13 cellular contexts compared by ENCODE assay signal in the genomic region with DNA sequence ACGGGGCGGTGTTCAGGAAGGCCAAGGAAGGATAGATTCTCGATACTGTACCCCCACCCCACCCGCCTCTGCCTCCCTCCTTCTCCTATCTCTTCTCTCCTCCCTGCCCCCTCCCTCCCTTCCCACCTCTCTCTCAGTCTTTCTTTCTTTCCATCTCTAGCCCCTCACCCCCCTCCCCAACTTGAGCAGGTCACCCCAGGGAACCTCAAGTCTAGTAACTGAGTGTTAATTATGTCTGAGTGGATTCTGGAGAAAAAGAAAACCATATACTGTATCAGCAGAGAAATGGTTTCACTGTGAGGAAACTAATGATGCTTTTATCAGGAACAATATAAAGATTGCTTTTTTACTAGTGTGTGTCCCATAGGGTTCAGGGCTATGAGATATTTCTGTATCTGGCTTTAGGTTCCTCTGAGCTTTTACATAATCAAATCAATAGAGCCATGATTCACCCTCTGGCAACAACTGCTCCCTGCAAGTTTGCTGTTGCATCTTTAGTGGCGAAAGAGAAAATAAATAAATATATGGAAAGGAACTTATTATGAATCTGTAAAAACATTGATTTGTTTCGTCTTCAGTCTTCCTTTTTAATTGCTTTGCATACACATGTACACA.
DNase-seq lines count a peak whose midpoint lies in the region; ATAC-seq and TF ChIP-seq lines count a peak whose summit lies in the region.
"Had no signal": no experiment of that assay in that cellular context is flagged by ENCODE, and none has a peak within 500 bp of the region (broad histone marks: within the 10 kb centered on the region; RNA-seq: fewer than 3 reads in every experiment).

No MANE protein-coding gene starts in this region.

- no peaks in the 10 kb centered on the region for H3K9me3 ChIP-seq in SK-N-SH
- peaks cover 4% of the 10 kb centered on the region for H3K9me3 ChIP-seq in thoracic aorta

- H3K4me3 Mint-ChIP-seq in activated naive CD8-positive, alpha-beta T cell: peak overlapping the region; percentile 40
- no peak overlapping the region for H3K4me3 Mint-ChIP-seq in activated naive CD8-positive, alpha-beta T cell treated with anti-CD3 and anti-CD28 coated beads for 36 hours
- H3K4me3 Mint-ChIP-seq: activated CD4-positive, alpha-beta T cell treated with anti-CD3 and anti-CD28 coated beads, Interleukin-2, amount 10 ng/mL, durations not matched to agents 7 days and 5 days; naive B cell had no signal

- peak overlapping the region; percentile 72 for H3K4me2 ChIP-seq in SK-N-SH

- POLR2A ChIA-PET in SK-N-SH (lab: Yijun Ruan, JAX): no interaction called here

- H2AFZ ChIP-seq in SK-N-SH (ENCODE audit: low read depth): peak overlapping the region; percentile 47

- H3K27me3 Mint-ChIP-seq in activated naive CD8-positive, alpha-beta T cell: no peaks in the 10 kb centered on the region
- H3K27me3 Mint-ChIP-seq in activated naive CD8-positive, alpha-beta T cell treated with anti-CD3 and anti-CD28 coated beads for 36 hours: no peaks in the 10 kb centered on the region
- H3K27me3 Mint-ChIP-seq: activated CD4-positive, alpha-beta T cell treated with anti-CD3 and anti-CD28 coated beads, Interleukin-2, amount 10 ng/mL, durations not matched to agents 7 days and 5 days had no signal

- H3K27ac ChIP-seq in SK-N-SH (ENCODE audit: low read depth in 2 of 2, low read length in 1 of 2): peak overlapping the region; percentile 76 to 82
- no peak overlapping the region for H3K27ac ChIP-seq in thoracic aorta

- H3K4me1 ChIP-seq in SK-N-SH (ENCODE audit: control insufficient read depth in 1 of 2, insufficient read depth in 2 of 2, low read depth in 1 of 2, low read length in 1 of 2) (peaks cover 22 to 24% of the 10 kb centered on the region in 2 experiments), thoracic aorta (ENCODE audit: control insufficient read depth in 1 of 2, low read depth in 2 of 2) (peaks cover 8 to 29% of the 10 kb centered on the region in 2 donors)

- H3K27ac Mint-ChIP-seq in activated naive CD8-positive, alpha-beta T cell: no peak overlapping the region
- no peak overlapping the region for H3K27ac Mint-ChIP-seq in activated naive CD8-positive, alpha-beta T cell treated with anti-CD3 and anti-CD28 coated beads for 36 hours
- H3K27ac Mint-ChIP-seq: activated CD4-positive, alpha-beta T cell treated with anti-CD3 and anti-CD28 coated beads, Interleukin-2, amount 10 ng/mL, durations not matched to agents 7 days and 5 days had no signal

- CTCF ChIA-PET in SK-N-SH (lab: Yijun Ruan, JAX): interaction anchor here (0.6 to 3.2 kb wide), 4 partner anchors 10 to 362 kb away, joined by 3 to 8 read pairs (median 4); no protein-coding TSS in a partner anchor

- peaks cover 6% of the 10 kb centered on the region for H3K4me1 Mint-ChIP-seq in activated naive CD8-positive, alpha-beta T cell (ENCODE audit: low read depth)
- peaks cover 5% of the 10 kb centered on the region for H3K4me1 Mint-ChIP-seq in activated naive CD8-positive, alpha-beta T cell treated with anti-CD3 and anti-CD28 coated beads for 36 hours
- H3K4me1 Mint-ChIP-seq: activated CD4-positive, alpha-beta T cell treated with anti-CD3 and anti-CD28 coated beads, Interleukin-2, amount 10 ng/mL, durations not matched to agents 7 days and 5 days had no signal

- 28% methylated on average over 4 of the region's 6 CpGs for WGBS in SK-N-SH (ENCODE audit: low lambda C conversion rate)

- ATAC-seq in thoracic aorta (ENCODE audit: insufficient number of reproducible peaks, low FRiP score, low read depth): no peak

- no peak for TF ChIP-seq EP300 in SK-N-SH (IDR thresholded peaks at IDR 0.05; ENCODE audit: borderline replicate concordance in 1 of 2, low read depth in 1 of 2, low read length in 1 of 2)

- DNase-seq in activated naive CD8-positive, alpha-beta T cell treated with anti-CD3 and anti-CD28 coated beads for 36 hours: no peak
- DNase-seq in SK-N-SH: no peak
- peak; percentile 51 for DNase-seq in fibroblast of villous mesenchyme (ENCODE audit: low read depth)
- no peak for DNase-seq in thoracic aorta (ENCODE audit: low spot score)
- DNase-seq in activated gamma-delta T cell treated with Interleukin-2 at 50 U/mL for 16 hours: no peak
- DNase-seq in NCI-H82 treated with DMSO at 0.1 percent for 48 hours (lab: John Stamatoyannopoulos, UW; ENCODE audit: unreplicated experiment): no peak
- DNase-seq in UCSD-AML1 (lab: John Stamatoyannopoulos, UW; ENCODE audit: unreplicated experiment): no peak
- DNase-seq: activated effector memory CD4-positive, alpha-beta T cell treated with anti-CD3 and anti-CD28 coated beads, Interleukin-2, amount 50 U/mL, for 16 hours; naive B cell had no signal

- H3K9ac ChIP-seq in SK-N-SH: peak overlapping the region; percentile 60; the same call in 1 of the 2 replicates

- H3K36me3 ChIP-seq in SK-N-SH (replicated peaks in 1 of 2; ENCODE audit: control insufficient read depth in 1 of 2, insufficient read depth in 2 of 2, low read length in 1 of 2) (peaks cover 0 to 2% of the 10 kb centered on the region in 2 experiments), thoracic aorta (no peaks in the 10 kb centered on the region)
- H3K36me3 ChIP-seq: tibial nerve had no signal

- H3K4me3 ChIP-seq in SK-N-SH (ENCODE audit: low read depth in 2 of 2, low read length in 1 of 2) (peak overlapping the region in 1 of 2 experiments; percentile 29; a peak in 1 of 4 replicates), fibroblast of villous mesenchyme (ENCODE audit: low read depth, low read length) (peak overlapping the region; percentile 13), thoracic aorta (peak overlapping the region; percentile 32)
- H3K4me3 ChIP-seq: skin epidermis, tibial nerve had no signal

- no peak for TF ChIP-seq RAD21 in SK-N-SH (IDR thresholded peaks at IDR 0.05; ENCODE audit: low read length)

- no peak for TF ChIP-seq CTCF in SK-N-SH (IDR thresholded peaks at IDR 0.05)
- TF ChIP-seq CTCF in fibroblast of villous mesenchyme (IDR thresholded peaks at IDR 0.05; ENCODE audit: insufficient read depth, low read depth, low read length): no peak
- no peak for TF ChIP-seq CTCF in thoracic aorta (IDR thresholded peaks at IDR 0.05)

- H3K9me3 Mint-ChIP-seq in activated naive CD8-positive, alpha-beta T cell (ENCODE audit: low read depth): peaks cover 6% of the 10 kb centered on the region
- peaks cover 11% of the 10 kb centered on the region for H3K9me3 Mint-ChIP-seq in activated naive CD8-positive, alpha-beta T cell treated with anti-CD3 and anti-CD28 coated beads for 36 hours

- H3F3A ChIP-seq in SK-N-SH (replicated peaks; ENCODE audit: insufficient read depth): peaks cover 24% of the 10 kb centered on the region

- H3K36me3 Mint-ChIP-seq in activated naive CD8-positive, alpha-beta T cell: peaks cover 2% of the 10 kb centered on the region
- no peaks in the 10 kb centered on the region for H3K36me3 Mint-ChIP-seq in activated naive CD8-positive, alpha-beta T cell treated with anti-CD3 and anti-CD28 coated beads for 36 hours
- H3K36me3 Mint-ChIP-seq: naive B cell had no signal

- H3K27me3 ChIP-seq in SK-N-SH (ENCODE audit: insufficient read depth): no peaks in the 10 kb centered on the region
- H3K27me3 ChIP-seq in thoracic aorta (replicated peaks; ENCODE audit: insufficient read depth): no peaks in the 10 kb centered on the region
- H3K27me3 ChIP-seq: tibial nerve had no signal

- no peaks in the 10 kb centered on the region for H3K79me2 ChIP-seq in SK-N-SH (ENCODE audit: insufficient read depth)

- H4K20me1 ChIP-seq in SK-N-SH (ENCODE audit: insufficient read depth): no peaks in the 10 kb centered on the region

- H3K9me2 ChIP-seq in SK-N-SH: no peaks in the 10 kb centered on the region

TF ChIP-seq in SK-N-SH, 30 proteins besides CTCF, POLR2A, EP300 and RAD21:
- TF ChIP-seq ELF1 (IDR thresholded peaks at IDR 0.05) (no peak), RXRA (IDR thresholded peaks at IDR 0.05; ENCODE audit: borderline replicate concordance, low read depth) (no peak), NFIC (IDR thresholded peaks at IDR 0.05; ENCODE audit: borderline replicate concordance) (no peak), TCF12 (IDR thresholded peaks at IDR 0.05) (no peak), FOXJ3 (CRISPR knock-in tag; IDR thresholded peaks at IDR 0.05) (no peak), FOSL2 (IDR thresholded peaks at IDR 0.05; ENCODE audit: borderline replicate concordance, low read depth) (peak; percentile 42; the same call in 1 of the 2 replicates), TEAD4 (IDR thresholded peaks at IDR 0.05; ENCODE audit: borderline replicate concordance, insufficient read depth) (no peak)

Comparison
In these comparisons a context has a peak if more than half of its experiments do, and no peak if none do; other contexts are left out.
1. H3K27ac ChIP-seq: peak in SK-N-SH (2 of 2); none in thoracic aorta (0 of 2).